In the genomic region with DNA sequence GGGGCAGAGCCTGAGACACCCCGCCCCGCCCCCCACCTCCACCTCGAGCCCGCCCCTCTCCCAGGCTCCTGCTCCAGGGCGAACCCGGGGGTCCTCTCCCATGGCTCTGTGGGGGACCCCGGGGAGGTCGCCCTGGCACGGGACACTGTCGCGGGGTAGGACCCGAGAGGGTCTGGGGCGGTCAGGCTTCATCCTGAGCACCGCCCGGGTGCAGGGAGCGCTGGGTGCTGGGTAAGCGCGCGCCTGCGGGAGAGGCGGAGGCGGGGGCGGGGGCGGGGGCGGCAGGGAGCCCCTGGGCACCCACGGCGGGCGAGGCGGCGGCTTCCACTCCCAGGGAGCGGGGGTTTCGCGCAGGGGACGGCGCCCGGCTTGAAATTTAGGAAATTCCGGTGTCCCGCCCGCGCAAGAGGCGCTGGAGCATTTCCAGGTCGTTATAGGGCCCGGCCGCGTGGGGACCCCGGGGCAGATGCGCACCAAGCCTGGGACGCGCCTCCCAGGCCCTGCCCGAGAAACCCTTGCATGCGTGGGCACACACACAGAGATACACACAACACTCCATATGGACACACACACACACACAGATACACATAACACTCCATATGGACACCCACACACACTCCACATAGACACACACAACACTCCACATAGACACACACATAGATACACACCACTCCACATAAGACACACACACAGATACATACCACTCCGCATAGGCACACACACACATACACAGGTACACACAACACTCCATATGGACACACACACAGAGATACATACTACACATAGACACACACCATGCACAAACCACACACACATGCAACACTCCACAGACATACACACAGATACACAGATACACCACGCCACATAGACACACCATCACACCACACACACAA, we compare ENCODE assay signal across 9 cellular contexts. TPM values are rescaled to one million over a fixed set of nuclear protein-coding genes. Genes with fewer than 3 reads are reported as not detected.
A peak's percentile ranks its signal among the peaks of the same experiment; 100 is the strongest.
DNase-seq lines count a peak whose midpoint lies in the region; ATAC-seq and TF ChIP-seq lines count a peak whose summit lies in the region.
"Had no signal": no experiment of that assay in that cellular context is flagged by ENCODE, and none has a peak within 500 bp of the region (broad histone marks: within the 10 kb centered on the region; RNA-seq: fewer than 3 reads in every experiment).

No MANE protein-coding gene starts in this region.

- H3K4me1 Mint-ChIP-seq in CD8-positive, alpha-beta T cell (ENCODE audit: low read depth), result peaks cover 10% of the 10 kb centered on the region

- H3K36me3 ChIP-seq in CD8-positive, alpha-beta T cell (ENCODE audit: insufficient read depth, low read length), result no peaks in the 10 kb centered on the region
- no peaks in the 10 kb centered on the region for H3K36me3 ChIP-seq in HUES48 (ENCODE audit: control insufficient read depth, insufficient read depth, low read length)
- no peaks in the 10 kb centered on the region for H3K36me3 ChIP-seq in iPS-20b (ENCODE audit: insufficient read depth, low read depth, low read length)

- intact Hi-C loops in CD8-positive, alpha-beta T cell (cut with DNase I, micrococcal nuclease), result loop anchor here (1.0 to 5.0 kb wide), 4 partner anchors 49 to 176 kb away; partner anchors contain the start of genes SLC19A1 (in 2 of the 2) and PCBP3 (in 1 of the 2)

- no peak for TF ChIP-seq CTCF in CD8-positive, alpha-beta T cell (IDR thresholded peaks at IDR 0.05)

- DNase-seq in CD8-positive, alpha-beta T cell, result peak in 5 of 7 experiments; percentile 10 to 43 (median 24)
- peak; percentile 79 to 82 for DNase-seq in activated T-cell treated with anti-CD3 and anti-CD28 coated beads, Interleukin-2, amount 50 U/mL, for 48 hours
- peak; percentile 38 to 55 for DNase-seq in stimulated activated CD8-positive, alpha-beta memory T cell treated with anti-CD3 and anti-CD28 coated beads, Interleukin-15, amount 100 ng/mL, for 48 hours (ENCODE audit: low read depth in 2 of 2)
- no peak for DNase-seq in NCI-H446 treated with DMSO at 0.1 percent for 48 hours (lab: John Stamatoyannopoulos, UW)
- no peak for DNase-seq in NCI-H1417 treated with DMSO at 0.1 percent for 48 hours (lab: John Stamatoyannopoulos, UW)
- DNase-seq in AG08395 (ENCODE audit: low spot score), result no peak

- POLR2A ChIA-PET in CD8-positive, alpha-beta T cell (lab: Charles Lee), result no interaction called here

- no peak overlapping the region for H3K27ac ChIP-seq in CD8-positive, alpha-beta T cell (ENCODE audit: low read depth, low read length)
- H3K27ac ChIP-seq in HUES48 (ENCODE audit: low read depth, low read length) (no peak overlapping the region), iPS-20b (ENCODE audit: low read length) (no peak overlapping the region)

- no peaks in the 10 kb centered on the region for H3K36me3 Mint-ChIP-seq in CD8-positive, alpha-beta T cell

- ATAC-seq in CD8-positive, alpha-beta T cell, result peak; percentile 46

- H3K27ac Mint-ChIP-seq in CD8-positive, alpha-beta T cell, result no peak overlapping the region

- peaks cover 3% of the 10 kb centered on the region for H3K27me3 Mint-ChIP-seq in CD8-positive, alpha-beta T cell (ENCODE audit: low read depth)

- peaks cover 14% of the 10 kb centered on the region for H3K9me3 Mint-ChIP-seq in CD8-positive, alpha-beta T cell

- H3K27me3 ChIP-seq in CD8-positive, alpha-beta T cell (ENCODE audit: insufficient read depth, low read length), result no peaks in the 10 kb centered on the region
- H3K27me3 ChIP-seq in HUES48 (ENCODE audit: control insufficient read depth, insufficient read depth, low read length), result peaks cover 23% of the 10 kb centered on the region
- peaks cover 31% of the 10 kb centered on the region for H3K27me3 ChIP-seq in iPS-20b (ENCODE audit: insufficient read depth, low read length)

- H3K9me3 ChIP-seq in CD8-positive, alpha-beta T cell (ENCODE audit: low read length), result peaks cover 6% of the 10 kb centered on the region
- H3K9me3 ChIP-seq in HUES48 (ENCODE audit: control insufficient read depth, insufficient read depth, low read length) (peaks cover 37% of the 10 kb centered on the region), iPS-20b (ENCODE audit: insufficient read depth, low read depth, low read length) (peaks cover 33% of the 10 kb centered on the region)

- H3K9ac ChIP-seq in HUES48 (ENCODE audit: low read depth, low read length) (no peak overlapping the region), iPS-20b (ENCODE audit: low read depth, low read length) (no peak overlapping the region)

- peaks cover 28% of the 10 kb centered on the region for H3K4me1 ChIP-seq in CD8-positive, alpha-beta T cell (ENCODE audit: insufficient read depth, low read length)
- no peaks in the 10 kb centered on the region for H3K4me1 ChIP-seq in HUES48 (ENCODE audit: control insufficient read depth, insufficient read depth, low read length)
- no peaks in the 10 kb centered on the region for H3K4me1 ChIP-seq in iPS-20b (ENCODE audit: insufficient read depth, low read length)

- no peak overlapping the region for H3K4me3 Mint-ChIP-seq in CD8-positive, alpha-beta T cell

- CTCF ChIA-PET in CD8-positive, alpha-beta T cell (lab: Charles Lee), result no interaction called here

- no peak overlapping the region for H3K4me3 ChIP-seq in CD8-positive, alpha-beta T cell (ENCODE audit: low read depth, low read length)
- H3K4me3 ChIP-seq in HUES48 (ENCODE audit: low read depth, low read length) (peak overlapping the region; percentile 62), iPS-20b (ENCODE audit: low read length) (peak overlapping the region; percentile 33; the same call in 1 of the 2 replicates)

RNA-seq across cellular contexts. Expression of gene SLC19A1, which starts 48.7 kb away (rescaled TPM):
- 1 to 10 TPM; 8.8 to 9.0 TPM for total RNA-seq in CD8-positive, alpha-beta T cell

RNA-seq across cellular contexts. Expression of gene PCBP3, which starts 52.6 kb away (rescaled TPM):
- 1 to 10 TPM; 1.3 to 2.4 TPM for total RNA-seq in CD8-positive, alpha-beta T cell
- total RNA-seq: epithelial cell of proximal tubule had no signal

Comparison
In these comparisons a context has a peak if more than half of its experiments do, and no peak if none do; other contexts are left out.
1. DNase-seq: peak in CD8-positive, alpha-beta T cell (5 of 7), activated T-cell treated with anti-CD3 and anti-CD28 coated beads, Interleukin-2, amount 50 U/mL, for 48 hours (2 of 2) and stimulated activated CD8-positive, alpha-beta memory T cell treated with anti-CD3 and anti-CD28 coated beads, Interleukin-15, amount 100 ng/mL, for 48 hours (2 of 2); none in NCI-H446 treated with DMSO at 0.1 percent for 48 hours (single experiment), NCI-H1417 treated with DMSO at 0.1 percent for 48 hours (single experiment) and AG08395 (single experiment).